In genomic region chr14:77474763-77475162, GRCh38 we compare ENCODE assay signal across 18 cellular contexts. TPM values are rescaled to one million over a fixed set of nuclear protein-coding genes. Genes with fewer than 3 reads are reported as not detected.
DNase-seq lines count a peak whose midpoint lies in the region; ATAC-seq and TF ChIP-seq lines count a peak whose summit lies in the region.
"Had no signal": no experiment of that assay in that cellular context is flagged by ENCODE, and none has a peak within 500 bp of the region (broad histone marks: within the 10 kb centered on the region; RNA-seq: fewer than 3 reads in every experiment).

No MANE protein-coding gene starts in this region.

- 0% methylated on average over 1 of the region's 6 CpGs; no CpG with 5 or more reads in 1 of the 2 experiments for WGBS in IMR-90 (ENCODE audit: extremely low coverage in 2 of 2, insufficient read length in 1 of 2), 2 experiments
- WGBS in right cardiac atrium: 44% methylated on average over 6 of the region's 6 CpGs

- no TSS peak for BruUV-seq in IMR-90 (replicated peaks; lab: Mats Ljungman, UMichigan)

- no peaks in the 10 kb centered on the region; the same call in 1 of the 2 replicates for H4K20me1 ChIP-seq in IMR-90 (ENCODE audit: insufficient read depth, low read length)

- peaks cover 19% of the 10 kb centered on the region for H3K27me3 ChIP-seq in IMR-90 (ENCODE audit: control insufficient read depth, insufficient read depth, low read length)
- no peaks in the 10 kb centered on the region for H3K27me3 ChIP-seq in right cardiac atrium (ENCODE audit: control insufficient read depth, insufficient read depth)
- H3K27me3 ChIP-seq: BLaER1 had no signal

- H2AK5ac ChIP-seq in IMR-90 (ENCODE audit: low read depth, low read length): no peak overlapping the region

- dilution Hi-C loops in IMR-90 (cut with HindIII; ENCODE audit: low sequenced_read_pairs, unreplicated experiment): no loop called here

- H2AK9ac ChIP-seq in IMR-90 (replicated peaks; ENCODE audit: low read depth, low read length, poor library complexity): peak overlapping the region; percentile 70

- H3K56ac ChIP-seq in IMR-90 (ENCODE audit: extremely low read depth, insufficient read depth, low read length): no peak overlapping the region

- H2BK15ac ChIP-seq in IMR-90 (ENCODE audit: low read depth, low read length): no peak overlapping the region

- TF ChIP-seq POLR2A in IMR-90 (IDR thresholded peaks at IDR 0.05; ENCODE audit: low read depth, low read length): no peak

- no peaks in the 10 kb centered on the region for H3K79me1 ChIP-seq in IMR-90 (ENCODE audit: low read depth in 1 of 2, low read length in 2 of 2)

- no peak overlapping the region for H4K5ac ChIP-seq in IMR-90 (ENCODE audit: low read depth, low read length)

- H3K14ac ChIP-seq in IMR-90 (replicated peaks; ENCODE audit: low read depth, low read length): no peak overlapping the region

- H3K4me1 ChIP-seq in IMR-90 (ENCODE audit: control insufficient read depth, insufficient read depth, low read length) (no peaks in the 10 kb centered on the region), right cardiac atrium (ENCODE audit: control insufficient read depth, insufficient read depth, low read length) (no peaks in the 10 kb centered on the region)
- H3K4me1 ChIP-seq: A549 had no signal

- no peak overlapping the region for H3K27ac ChIP-seq in IMR-90 (ENCODE audit: insufficient read depth, low read length)
- no peak overlapping the region for H3K27ac ChIP-seq in right cardiac atrium (ENCODE audit: low read length)
- H3K27ac ChIP-seq: 22Rv1, A549, BLaER1 had no signal

- ATAC-seq in IMR-90 (ENCODE audit: low read depth) (no peak; the same call in 1 of the 2 replicates), right cardiac atrium (peak; percentile 49 to 52), HG03097 (IDR thresholded peaks at IDR 0.05; ENCODE audit: low FRiP score, unreplicated experiment) (no peak)
- ATAC-seq: A549, GM12878, HepG2 had no signal

- no peak overlapping the region for H3K4me2 ChIP-seq in IMR-90 (ENCODE audit: low read depth, low read length)
- H3K4me2 ChIP-seq: A549 had no signal

- H3K4ac ChIP-seq in IMR-90 (ENCODE audit: low read depth, low read length): no peak overlapping the region

- H3K9me3 ChIP-seq in IMR-90 (ENCODE audit: control insufficient read depth, insufficient read depth, low read length): no peaks in the 10 kb centered on the region
- no peaks in the 10 kb centered on the region for H3K9me3 ChIP-seq in right cardiac atrium (ENCODE audit: control insufficient read depth, low read length)
- H3K9me3 ChIP-seq: A549, BLaER1 had no signal

- no peak for TF ChIP-seq CTCF in IMR-90 (conservative IDR thresholded peaks at IDR 0.05; ENCODE audit: low read depth, low read length)

- H3K9ac ChIP-seq in IMR-90 (ENCODE audit: low read depth, low read length): no peak overlapping the region
- H3K9ac ChIP-seq: BLaER1 had no signal

- no peak overlapping the region for H3K23ac ChIP-seq in IMR-90 (ENCODE audit: low read depth, low read length)

- DNase-seq in activated effector memory CD4-positive, alpha-beta T cell treated with anti-CD3 and anti-CD28 coated beads, Interleukin-2, amount 50 U/mL, for 16 hours: peak; percentile 56
- DNase-seq in activated effector memory CD4-positive, alpha-beta T cell treated with Interleukin-2 at 50 U/mL for 16 hours: no peak
- DNase-seq in AG20443 (ENCODE audit: low spot score) (peak; percentile 35), IMR-90 (no peak), right cardiac atrium (peak; percentile 40 to 71 (median 69)), NOMO-1 treated with dmso at 0.1 percent for 144 hours (lab: John Stamatoyannopoulos, UW; ENCODE audit: unreplicated experiment) (no peak), NCI-H748 treated with DMSO at 0.1 percent for 48 hours (lab: John Stamatoyannopoulos, UW) (no peak)
- DNase-seq: CD4-positive, alpha-beta memory T cell; DMS79 treated with DMSO at 0.1 percent for 48 hours; GF-D8 had no signal

- H4K91ac ChIP-seq in IMR-90 (ENCODE audit: insufficient read depth, low read depth, low read length): no peak overlapping the region

- POLR2A ChIA-PET in IMR-90 (lab: Charles Lee; ENCODE audit: unreplicated experiment): no interaction called here

- no peak overlapping the region for H2BK120ac ChIP-seq in IMR-90 (ENCODE audit: low read depth, low read length)

- H3K9me1 ChIP-seq in IMR-90 (ENCODE audit: insufficient read depth, low read length): no peaks in the 10 kb centered on the region

- intact Hi-C loops in IMR-90 (cut with micrococcal nuclease): no loop called here
- intact Hi-C loops in right cardiac atrium (cut with DNase I): no loop called here

- no peak overlapping the region for H2AFZ ChIP-seq in IMR-90 (replicated peaks; ENCODE audit: low read length, poor library complexity)

- no peak overlapping the region for H2BK20ac ChIP-seq in IMR-90 (ENCODE audit: low read depth, low read length)

- H4K8ac ChIP-seq in IMR-90 (ENCODE audit: low read depth in 2 of 2, low read length in 2 of 2): no peak overlapping the region

- H3K36me3 ChIP-seq in IMR-90 (ENCODE audit: control insufficient read depth, insufficient read depth, low read length): no peaks in the 10 kb centered on the region

- H3K18ac ChIP-seq in IMR-90 (ENCODE audit: low read depth, low read length): no peak overlapping the region

- in situ Hi-C loops in IMR-90 (cut with MboI; ENCODE audit: low sequenced_read_pairs): no loop called here

- CTCF ChIA-PET in IMR-90 (lab: Yijun Ruan, JAX): interaction anchor here (0.6 kb wide), 1 partner anchor 29 kb away, joined by 4 read pairs; no protein-coding TSS in a partner anchor

- H2BK5ac ChIP-seq in IMR-90 (ENCODE audit: low read depth, low read length, poor library complexity, severe bottlenecking): no peak overlapping the region

- H3K4me3 ChIP-seq in IMR-90 (ENCODE audit: insufficient read depth, low read depth, low read length): no peak overlapping the region
- no peak overlapping the region for H3K4me3 ChIP-seq in right cardiac atrium (ENCODE audit: low read length)
- H3K4me3 ChIP-seq: A549, BLaER1, GM12878 had no signal

- TF ChIP-seq RAD21 in IMR-90 (IDR thresholded peaks at IDR 0.05; ENCODE audit: low read length): no peak

TF ChIP-seq in IMR-90, 13 proteins besides CTCF, POLR2A, EP300 and RAD21:
- TF ChIP-seq, protein P1, sequence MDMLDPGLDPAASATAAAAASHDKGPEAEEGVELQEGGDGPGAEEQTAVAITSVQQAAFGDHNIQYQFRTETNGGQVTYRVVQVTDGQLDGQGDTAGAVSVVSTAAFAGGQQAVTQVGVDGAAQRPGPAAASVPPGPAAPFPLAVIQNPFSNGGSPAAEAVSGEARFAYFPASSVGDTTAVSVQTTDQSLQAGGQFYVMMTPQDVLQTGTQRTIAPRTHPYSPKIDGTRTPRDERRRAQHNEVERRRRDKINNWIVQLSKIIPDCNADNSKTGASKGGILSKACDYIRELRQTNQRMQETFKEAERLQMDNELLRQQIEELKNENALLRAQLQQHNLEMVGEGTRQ (IDR thresholded peaks at IDR 0.05; ENCODE audit: low read depth, low read length): no peak
- no peak for TF ChIP-seq RCOR1 (IDR thresholded peaks at IDR 0.05; ENCODE audit: insufficient replicate concordance, low read length)
- TF ChIP-seq CEBPB (IDR thresholded peaks at IDR 0.05; ENCODE audit: low read depth, low read length): no peak
- TF ChIP-seq MXI1 (IDR thresholded peaks at IDR 0.05; ENCODE audit: borderline replicate concordance, low read depth, low read length): no peak
- TF ChIP-seq FOS (IDR thresholded peaks at IDR 0.05; ENCODE audit: low read depth, low read length): no peak
- no peak for TF ChIP-seq MAZ (IDR thresholded peaks at IDR 0.05; ENCODE audit: borderline replicate concordance, low read depth, low read length)
- TF ChIP-seq BHLHE40 (IDR thresholded peaks at IDR 0.05; ENCODE audit: low read depth, low read length): no peak
- no peak for TF ChIP-seq RFX5 (IDR thresholded peaks at IDR 0.05; ENCODE audit: low read depth, low read length)
- TF ChIP-seq NFE2L2 (IDR thresholded peaks at IDR 0.05; ENCODE audit: low read depth, low read length): no peak
- TF ChIP-seq ELK1 (IDR thresholded peaks at IDR 0.05; ENCODE audit: borderline replicate concordance, low read depth, low read length): no peak
- no peak for TF ChIP-seq SMC3 (IDR thresholded peaks at IDR 0.05; ENCODE audit: low read depth, low read length)
- TF ChIP-seq CHD1 (IDR thresholded peaks at IDR 0.05; ENCODE audit: low read depth, low read length): no peak
- no peak for TF ChIP-seq MAFK (IDR thresholded peaks at IDR 0.05; ENCODE audit: low read depth, low read length)

RNA-seq across cellular contexts. Expression of gene AHSA1, which starts 16.9 kb away (rescaled TPM):
- total RNA-seq in IMR-90 (2012; rRNA removed): 152 and 166 TPM in 2 replicates
- 190 and 252 TPM in 2 replicates for polyA plus RNA-seq in IMR-90 (2012; rRNA removed)
- polyA plus RNA-seq in IMR-90 (2012; cell fraction: cytosol; rRNA removed): 97.8 and 134 TPM in 2 replicates
- 42.3 and 94.5 TPM in 2 replicates for polyA plus RNA-seq in IMR-90 (2012; cell fraction: nucleus; rRNA removed; ENCODE audit: low replicate concordance)
- 100 to 1,000 TPM; 115 to 211 (median 175) TPM for total RNA-seq in right cardiac atrium
- 188 TPM for polyA plus RNA-seq in right cardiac atrium

RNA-seq across cellular contexts. Expression of gene VIPAS39, which starts 17.4 kb away (rescaled TPM):
- total RNA-seq in IMR-90 (2012; rRNA removed): 32.2 and 43.0 TPM in 2 replicates
- polyA plus RNA-seq in IMR-90 (2012; rRNA removed): 17.2 and 19.0 TPM in 2 replicates
- polyA plus RNA-seq in IMR-90 (2012; cell fraction: cytosol; rRNA removed): 7.5 and 11.2 TPM in 2 replicates
- polyA plus RNA-seq in IMR-90 (2012; cell fraction: nucleus; rRNA removed; ENCODE audit: low replicate concordance): 6.8 and 34.7 TPM in 2 replicates
- 10 to 100 TPM; 10.6 to 14.7 (median 11.9) TPM for total RNA-seq in right cardiac atrium
- 8.5 TPM for polyA plus RNA-seq in right cardiac atrium

RNA-seq across cellular contexts. Expression of gene ISM2, which starts 23.9 kb away (rescaled TPM):
- under 0.01 TPM in 2 replicates for total RNA-seq in IMR-90 (2012; rRNA removed)
- 0.12 and 0.19 TPM in 2 replicates for polyA plus RNA-seq in IMR-90 (2012; rRNA removed)
- polyA plus RNA-seq in IMR-90 (2012; cell fraction: cytosol; rRNA removed): 0.07 and 0.11 TPM in 2 replicates
- polyA plus RNA-seq in IMR-90 (2012; cell fraction: nucleus; rRNA removed; ENCODE audit: low replicate concordance): 0.14 and 0.16 TPM in 2 replicates
- not detected for total RNA-seq in right cardiac atrium
- not detected for polyA plus RNA-seq in right cardiac atrium
- total RNA-seq: CD4-positive, alpha-beta memory T cell; GM12878 had no signal
- polyA plus RNA-seq: CD14-positive monocyte; CD4-positive, alpha-beta memory T cell had no signal

RNA-seq across cellular contexts. Expression of gene NOXRED1, which starts 51.4 kb away (rescaled TPM):
- total RNA-seq in IMR-90 (2012; rRNA removed) (under 0.01 TPM in 2 replicates), right cardiac atrium (under 1 TPM in 2 of 4 donors, not detected in 2; 0.24 to 0.31 TPM)
- polyA plus RNA-seq in IMR-90 (2012; rRNA removed) (0.06 and 0.14 TPM in 2 replicates), right cardiac atrium (0.09 TPM)
- polyA plus RNA-seq in IMR-90 (2012; cell fraction: cytosol; rRNA removed): not detected in 2 replicates
- polyA plus RNA-seq in IMR-90 (2012; cell fraction: nucleus; rRNA removed; ENCODE audit: low replicate concordance): 0.20 and 0.47 TPM in 2 replicates
- total RNA-seq: H9 had no signal
- polyA plus RNA-seq: CD14-positive monocyte; CD4-positive, alpha-beta memory T cell had no signal

Comparison
In these comparisons a context has a peak if more than half of its experiments do, and no peak if none do; other contexts are left out.
1. DNase-seq: peak in activated effector memory CD4-positive, alpha-beta T cell treated with anti-CD3 and anti-CD28 coated beads, Interleukin-2, amount 50 U/mL, for 16 hours (single experiment), AG20443 (single experiment) and right cardiac atrium (3 of 3); none in activated effector memory CD4-positive, alpha-beta T cell treated with Interleukin-2 at 50 U/mL for 16 hours (single experiment), IMR-90 (single experiment), NOMO-1 treated with dmso at 0.1 percent for 144 hours (single experiment) and NCI-H748 treated with DMSO at 0.1 percent for 48 hours (single experiment).
2. ATAC-seq: peak in right cardiac atrium (2 of 2); none in IMR-90 (single experiment) and HG03097 (single experiment).